In the genomic region with DNA sequence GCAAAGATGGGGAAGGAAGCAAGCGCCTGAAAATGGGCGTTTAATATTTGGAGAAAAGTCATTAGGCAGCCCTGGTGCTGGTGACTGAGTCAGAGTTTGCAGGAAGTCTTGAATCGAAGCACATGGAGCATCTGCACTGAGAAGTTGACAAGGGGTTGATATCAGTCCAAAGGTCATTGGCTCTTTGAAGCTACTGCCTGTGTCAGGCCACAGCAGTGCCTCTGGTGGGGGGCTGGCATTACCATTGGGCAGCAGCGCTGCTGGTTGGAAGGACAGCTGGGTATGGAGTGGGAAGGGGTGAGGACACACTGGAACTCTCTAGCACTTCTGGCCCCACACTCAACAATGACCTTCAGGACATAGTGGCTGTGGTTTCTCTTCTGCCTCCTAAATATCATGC, we compare ENCODE assay signal across 12 cellular contexts.
DNase-seq lines count a peak whose midpoint lies in the region; ATAC-seq lines count a peak whose summit lies in the region.
"Had no signal": no experiment of that assay in that cellular context is flagged by ENCODE, and none has a peak within 500 bp of the region (broad histone marks: within the 10 kb centered on the region; RNA-seq: fewer than 3 reads in every experiment).

No MANE protein-coding gene starts in this region.

- peaks cover 28% of the 10 kb centered on the region for H3K4me1 ChIP-seq in BLaER1
- H3K4me1 ChIP-seq: left ventricle myocardium inferior, parathyroid adenoma had no signal

- H3K4me3 ChIP-seq in BLaER1 = no peak overlapping the region
- H3K4me3 ChIP-seq: GM23248, left ventricle myocardium inferior, SK-N-MC had no signal

- H3K9ac ChIP-seq in BLaER1 = no peak overlapping the region
- H3K9ac ChIP-seq: GM23248, parathyroid adenoma had no signal

- H3K27ac ChIP-seq in BLaER1 = peak overlapping the region; percentile 37; the same call in 1 of the 2 replicates
- H3K27ac ChIP-seq: GM23248, left ventricle myocardium inferior, parathyroid adenoma, SK-N-MC had no signal

- H3K36me3 ChIP-seq in BLaER1 = no peaks in the 10 kb centered on the region
- H3K36me3 ChIP-seq: left ventricle myocardium inferior had no signal

- DNase-seq in activated naive CD4-positive, alpha-beta T cell treated with Interleukin-2 at 50 U/mL for 16 hours = peak; percentile 8
- DNase-seq in NCI-H446 treated with DMSO at 0.1 percent for 48 hours (lab: John Stamatoyannopoulos, UW) (no peak), DMS153 treated with DMSO at 0.1 percent for 48 hours (lab: John Stamatoyannopoulos, UW; ENCODE audit: unreplicated experiment) (no peak), SW 1271 (lab: John Stamatoyannopoulos, UW) (no peak), COLO829 (ENCODE audit: low spot score) (no peak)
- DNase-seq: GM23248, left ventricle myocardium inferior had no signal

- H3K9me3 ChIP-seq in BLaER1 = peaks cover 32% of the 10 kb centered on the region
- H3K9me3 ChIP-seq: left ventricle myocardium inferior had no signal

- no peaks in the 10 kb centered on the region for H3K27me3 ChIP-seq in BLaER1

- H4K20me1 ChIP-seq in BLaER1 = no peaks in the 10 kb centered on the region

- ATAC-seq in GM19395 (IDR thresholded peaks at IDR 0.05; ENCODE audit: unreplicated experiment) (peak; percentile 16), HG03280 (IDR thresholded peaks at IDR 0.05; ENCODE audit: unreplicated experiment) (peak; percentile 20)

- H3K4me2 ChIP-seq in BLaER1 = peak overlapping the region; percentile 64
